In genomic region chr14:23299986-23300686, GRCh38 we compare ENCODE assay signal across 9 cellular contexts. TPM values are rescaled to one million over a fixed set of nuclear protein-coding genes. Genes with fewer than 3 reads are reported as not detected.
A peak's percentile ranks its signal among the peaks of the same experiment; 100 is the strongest.
DNase-seq lines count a peak whose midpoint lies in the region; ATAC-seq and TF ChIP-seq lines count a peak whose summit lies in the region.
"Had no signal": no experiment of that assay in that cellular context is flagged by ENCODE, and none has a peak within 500 bp of the region (broad histone marks: within the 10 kb centered on the region; RNA-seq: fewer than 3 reads in every experiment).

No MANE protein-coding gene starts in this region.

- H3K27ac ChIP-seq in adipose tissue (ENCODE audit: low read depth, low read length) (peak overlapping the region; percentile 89), liver (ENCODE audit: low read depth in 1 of 2, low read length in 2 of 2) (peak overlapping the region; percentile 75 to 97), thymus (ENCODE audit: low read depth) (peak overlapping the region; percentile 98)

- TF ChIP-seq CTCF in liver (IDR thresholded peaks at IDR 0.05; ENCODE audit: low read depth, low read length, missing input control) (no peak), GM13976 (IDR thresholded peaks at IDR 0.05; ENCODE audit: borderline replicate concordance, control extremely low read depth, extremely low read depth, insufficient read depth, missing control alignments) (no peak)

- POLR2A ChIA-PET in activated CD4-positive, alpha-beta T cell treated with anti-CD3 and anti-CD28 coated beads, Interleukin-2, amount 10 ng/mL, durations not matched to agents 7 days and 5 days (lab: Charles Lee): interaction anchor here (0.7 to 1.1 kb wide), 2 partner anchors 10 to 22 kb away, joined by 6 to 13 read pairs; partner anchors contain the start of gene PABPN1

- peaks cover 7% of the 10 kb centered on the region for H3K27me3 Mint-ChIP-seq in activated CD4-positive, alpha-beta T cell treated with anti-CD3 and anti-CD28 coated beads, Interleukin-2, amount 10 ng/mL, durations not matched to agents 7 days and 5 days

- no peaks in the 10 kb centered on the region for H3K9me3 ChIP-seq in liver (ENCODE audit: control insufficient read depth in 4 of 4, low read length in 3 of 4)
- H3K9me3 ChIP-seq in thymus (ENCODE audit: control insufficient read depth): peaks cover 1% of the 10 kb centered on the region

- H3K4me1 Mint-ChIP-seq in activated CD4-positive, alpha-beta T cell treated with anti-CD3 and anti-CD28 coated beads, Interleukin-2, amount 10 ng/mL, durations not matched to agents 7 days and 5 days: peaks cover 29% of the 10 kb centered on the region

- no peaks in the 10 kb centered on the region for H3K27me3 ChIP-seq in liver (ENCODE audit: control insufficient read depth in 4 of 4, insufficient read depth in 4 of 4, low read length in 3 of 4)
- no peaks in the 10 kb centered on the region for H3K27me3 ChIP-seq in thymus (ENCODE audit: control insufficient read depth, insufficient read depth)

- peaks cover 0 to 22% (median 13%) of the 10 kb centered on the region in 4 donors for H3K4me1 ChIP-seq in liver (ENCODE audit: control insufficient read depth in 4 of 4, insufficient read depth in 4 of 4, low read length in 3 of 4)
- peaks cover 10% of the 10 kb centered on the region for H3K4me1 ChIP-seq in thymus (ENCODE audit: control insufficient read depth, insufficient read depth, low read length)

- H3K4me3 Mint-ChIP-seq in activated CD4-positive, alpha-beta T cell treated with anti-CD3 and anti-CD28 coated beads, Interleukin-2, amount 10 ng/mL, durations not matched to agents 7 days and 5 days: peak overlapping the region; percentile 86

- ATAC-seq in HG03108 (IDR thresholded peaks at IDR 0.05; ENCODE audit: unreplicated experiment): no peak

- H3K9me3 Mint-ChIP-seq in activated CD4-positive, alpha-beta T cell treated with anti-CD3 and anti-CD28 coated beads, Interleukin-2, amount 10 ng/mL, durations not matched to agents 7 days and 5 days: no peaks in the 10 kb centered on the region

- WGBS in adipose tissue, 3 donors: 67 to 70% (median 67%) methylated on average over 10 of the region's 10 CpGs
- 79% methylated on average over 10 of the region's 10 CpGs for WGBS in liver
- 71% methylated on average over 10 of the region's 10 CpGs for WGBS in thymus

- CTCF ChIA-PET in activated CD4-positive, alpha-beta T cell treated with anti-CD3 and anti-CD28 coated beads, Interleukin-2, amount 10 ng/mL, durations not matched to agents 7 days and 5 days (lab: Charles Lee): interaction anchor here (1.1 to 6.6 kb wide), 6 partner anchors 11 to 27 kb away, joined by 3 to 59 read pairs (median 6); partner anchors contain the start of genes HOMEZ and PABPN1

- H3K4me3 ChIP-seq in liver (ENCODE audit: low read depth in 1 of 3, low read length in 3 of 3) (peak overlapping the region; percentile 62 to 69 (median 67)), thymus (ENCODE audit: low read length) (peak overlapping the region; percentile 67)

- no peak for DNase-seq in activated CD4-positive, alpha-beta T cell treated with anti-CD3 and anti-CD28 coated beads, Interleukin-2, amount 10 ng/mL, durations not matched to agents 7 days and 5 days
- DNase-seq in activated CD4-positive, alpha-beta T cell treated with anti-CD3 and anti-CD28 coated beads, Interleukin-2, amount 50 U/mL, for 48 hours: no peak
- DNase-seq in GM13976 (ENCODE audit: low spot score) (no peak), ACHN (no peak)
- DNase-seq: NCI-H524 treated with DMSO at 0.1 percent for 48 hours had no signal

- H3K36me3 Mint-ChIP-seq in activated CD4-positive, alpha-beta T cell treated with anti-CD3 and anti-CD28 coated beads, Interleukin-2, amount 10 ng/mL, durations not matched to agents 7 days and 5 days (ENCODE audit: low read depth): peaks cover 21% of the 10 kb centered on the region

- in situ Hi-C loops in GM13976 (cut with MboI; ENCODE audit: low sequenced_read_pairs, unreplicated experiment) (loop anchor here (10.0 kb wide), 1 partner anchor 175 kb away; no protein-coding TSS in a partner anchor), ACHN (cut with HindIII; ENCODE audit: low pct_ligation_motif_present, low pct_unique_long_range_greater_than_20kb, low sequenced_read_pairs) (no loop called here)

- no peak for TF ChIP-seq RAD21 in liver (IDR thresholded peaks at IDR 0.05)

- peaks cover 0 to 5% (median 2%) of the 10 kb centered on the region in 4 donors for H3K36me3 ChIP-seq in liver (ENCODE audit: control insufficient read depth in 4 of 4, insufficient read depth in 3 of 4, low read depth in 1 of 4, low read length in 3 of 4)
- peaks cover 12% of the 10 kb centered on the region for H3K36me3 ChIP-seq in thymus (ENCODE audit: control insufficient read depth, insufficient read depth)

- peak overlapping the region; percentile 96 for H3K27ac Mint-ChIP-seq in activated CD4-positive, alpha-beta T cell treated with anti-CD3 and anti-CD28 coated beads, Interleukin-2, amount 10 ng/mL, durations not matched to agents 7 days and 5 days

- H3K9ac ChIP-seq in liver (ENCODE audit: low read depth in 1 of 2, low read length in 2 of 2): peak overlapping the region; percentile 81 to 93

TF ChIP-seq in liver, 16 proteins besides CTCF, POLR2A, EP300 and RAD21 (continues in another document):
- no peak for TF ChIP-seq SP1 (IDR thresholded peaks at IDR 0.05)
- TF ChIP-seq HNF4G (IDR thresholded peaks at IDR 0.05): no peak
- TF ChIP-seq HNF4A (conservative IDR thresholded peaks at IDR 0.05): no peak
- no peak for TF ChIP-seq ZBTB33 (IDR thresholded peaks at IDR 0.05)
- TF ChIP-seq RXRA (IDR thresholded peaks at IDR 0.05): no peak
- no peak for TF ChIP-seq REST (IDR thresholded peaks at IDR 0.05)

RNA-seq across cellular contexts. Expression of gene PPP1R3E, which starts 2.5 kb away (rescaled TPM):
- total RNA-seq in activated CD4-positive, alpha-beta T cell treated with anti-CD3 and anti-CD28 coated beads, Interleukin-2, amount 10 ng/mL, durations not matched to agents 7 days and 5 days: 10 to 100 TPM; 38.6 to 49.2 TPM
- 10 to 100 TPM in 1 of 3 donors, 1 to 10 TPM in 2; 6.0 to 16.1 (median 6.2) TPM for polyA plus RNA-seq in adipose tissue
- total RNA-seq in liver: 1 to 10 TPM; 2.5 to 4.7 TPM
- 1 to 10 TPM; 3.0 to 4.1 TPM for polyA plus RNA-seq in liver
- polyA plus RNA-seq in thymus: 43.1 TPM

RNA-seq across cellular contexts. Expression of gene BCL2L2, which starts 6.5 kb away (rescaled TPM):
- total RNA-seq in activated CD4-positive, alpha-beta T cell treated with anti-CD3 and anti-CD28 coated beads, Interleukin-2, amount 10 ng/mL, durations not matched to agents 7 days and 5 days: 1 to 10 TPM; 1.7 to 3.2 TPM
- polyA plus RNA-seq in adipose tissue (100 to 1,000 TPM in 1 of 3 donors, 10 to 100 TPM in 2; 37.9 to 122 (median 58.9) TPM), liver (10 to 100 TPM in 1 of 2 donors, 1 to 10 TPM in 1; 4.7 to 14.5 TPM), thymus (20.6 TPM)
- 10 to 100 TPM; 10.9 to 28.0 TPM for total RNA-seq in liver

RNA-seq across cellular contexts. Expression of gene HOMEZ, which starts 14.2 kb away (rescaled TPM):
- total RNA-seq in activated CD4-positive, alpha-beta T cell treated with anti-CD3 and anti-CD28 coated beads, Interleukin-2, amount 10 ng/mL, durations not matched to agents 7 days and 5 days: 10 to 100 TPM; 11.4 TPM
- 1 to 10 TPM; 3.5 to 6.4 (median 3.8) TPM for polyA plus RNA-seq in adipose tissue
- 1 to 10 TPM; 3.4 to 3.5 TPM for total RNA-seq in liver
- polyA plus RNA-seq in liver: 1 to 10 TPM; 2.8 to 3.3 TPM
- polyA plus RNA-seq in thymus: 10.2 TPM

RNA-seq across cellular contexts. Expression of gene PABPN1, which starts 21.1 kb away (rescaled TPM):
- total RNA-seq in activated CD4-positive, alpha-beta T cell treated with anti-CD3 and anti-CD28 coated beads, Interleukin-2, amount 10 ng/mL, durations not matched to agents 7 days and 5 days: 100 to 1,000 TPM; 203 to 208 TPM
- 100 to 1,000 TPM in 2 of 3 donors, 10 to 100 TPM in 1; 50.4 to 124 (median 110) TPM for polyA plus RNA-seq in adipose tissue
- total RNA-seq in liver: 10 to 100 TPM; 54.0 to 59.6 TPM
- polyA plus RNA-seq in liver: 10 to 100 TPM; 40.9 to 41.9 TPM
- 164 TPM for polyA plus RNA-seq in thymus

RNA-seq across cellular contexts. Expression of gene SLC22A17, which starts 52.6 kb away (rescaled TPM):
- 1 to 10 TPM; 3.0 to 3.4 TPM for total RNA-seq in activated CD4-positive, alpha-beta T cell treated with anti-CD3 and anti-CD28 coated beads, Interleukin-2, amount 10 ng/mL, durations not matched to agents 7 days and 5 days
- polyA plus RNA-seq in adipose tissue: 1 to 10 TPM; 8.4 to 9.9 (median 9.5) TPM
- total RNA-seq in liver: 10 to 100 TPM in 1 of 2 donors, 1 to 10 TPM in 1; 2.4 to 14.6 TPM
- 1 to 10 TPM; 1.1 to 2.7 TPM for polyA plus RNA-seq in liver
- polyA plus RNA-seq in thymus: 6.3 TPM
